1 cellular context compared by ENCODE assay signal in genomic region chr6:35489995-35490791, GRCh38.
TF ChIP-seq lines count a peak whose summit lies in the region.

No MANE protein-coding gene starts in this region.

TF ChIP-seq in SK-N-SH, 30 proteins besides CTCF, POLR2A, EP300 and RAD21 (continued from another document):
- TF ChIP-seq REST (IDR thresholded peaks at IDR 0.05; ENCODE audit: low read depth, low read length) (no peak), IRF3 (IDR thresholded peaks at IDR 0.05; ENCODE audit: low read depth, low read length) (no peak), FOSL2 (IDR thresholded peaks at IDR 0.05; ENCODE audit: borderline replicate concordance, low read depth) (no peak), POLR2AphosphoS5 (IDR thresholded peaks at IDR 0.05; ENCODE audit: low read depth, low read length) (no peak), PBX3 (IDR thresholded peaks at IDR 0.05) (no peak), CHD2 (IDR thresholded peaks at IDR 0.05; ENCODE audit: low read length, partially characterized antibody) (no peak), SIN3A (IDR thresholded peaks at IDR 0.05; ENCODE audit: borderline replicate concordance, low read depth, low read length) (no peak), RCOR1 (IDR thresholded peaks at IDR 0.05; ENCODE audit: low read length) (no peak), TAF1 (IDR thresholded peaks at IDR 0.05; ENCODE audit: borderline replicate concordance, low read depth, low read length) (no peak)
TF ChIP-seq in SK-N-SH: peak in this region for 0.
